ENCODE assay signal across 20 cellular contexts in the genomic region with DNA sequence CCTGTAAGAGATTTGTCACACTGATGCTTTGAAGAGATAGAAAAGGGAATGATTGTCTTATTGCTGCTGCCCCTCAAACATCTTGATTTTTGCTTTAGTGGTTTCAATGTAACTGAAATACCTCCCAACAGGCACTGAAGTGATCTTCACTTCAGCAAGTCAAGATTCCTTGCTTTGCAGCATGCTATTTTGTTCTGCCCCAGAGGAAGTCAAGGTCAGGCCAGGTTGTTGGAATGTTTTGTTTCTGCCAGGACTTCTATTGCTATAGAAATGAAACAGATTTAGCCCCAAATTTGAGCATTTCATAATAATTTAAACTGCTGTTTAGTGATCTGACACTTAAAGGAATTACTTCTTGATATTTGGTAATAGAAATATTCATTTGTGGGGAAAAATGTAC.
"Had no signal": no experiment of that assay in that cellular context is flagged by ENCODE, and none has a peak within 500 bp of the region (broad histone marks: within the 10 kb centered on the region; RNA-seq: fewer than 3 reads in every experiment).

No MANE protein-coding gene starts in this region.

- H3K36me3 ChIP-seq: gastroesophageal sphincter, heart left ventricle, lower lobe of right lung, stomach, suprapubic skin, transverse colon had no signal

- H3K27ac ChIP-seq: gastroesophageal sphincter, heart left ventricle, lower lobe of right lung, stomach, suprapubic skin, transverse colon had no signal

- H3K4me3 ChIP-seq: gastroesophageal sphincter, heart left ventricle, lower lobe of right lung, smooth muscle cell, stomach, suprapubic skin, transverse colon had no signal

- H3K4me1 ChIP-seq: gastroesophageal sphincter, heart left ventricle, lower lobe of right lung, stomach, suprapubic skin, transverse colon had no signal

- DNase-seq: activated CD4-positive, alpha-beta memory T cell treated with anti-CD3 and anti-CD28 coated beads for 36 hours; activated CD4-positive, alpha-beta T cell treated with anti-CD3 and anti-CD28 coated beads for 48 hours; activated effector memory CD4-positive, alpha-beta T cell treated with Interleukin-2 at 50 U/mL for 16 hours; activated naive CD4-positive, alpha-beta T cell treated with anti-CD3 and anti-CD28 coated beads for 36 hours; activated naive CD8-positive, alpha-beta T cell treated with anti-CD3 and anti-CD28 coated beads, Interleukin-2, amount 10 ng/mL, durations not matched to agents 7 days and 5 days; activated T-cell treated with anti-CD3 and anti-CD28 coated beads, Interleukin-2, amount 50 U/mL, for 72 hours; aorta; cortex of kidney; effector CD4-positive, alpha-beta T cell; erythroblast; heart left ventricle; lower lobe of right lung; naive B cell; occipital lobe; stimulated activated CD4-positive, alpha-beta T cell treated with anti-CD3 and anti-CD28 coated beads, Interleukin-15, amount 100 ng/mL, for 24 hours; stomach; transverse colon had no signal

- H3K9me3 ChIP-seq: gastroesophageal sphincter, lower lobe of right lung, suprapubic skin, transverse colon had no signal

- H3K27me3 ChIP-seq: gastroesophageal sphincter, heart left ventricle, stomach, suprapubic skin, transverse colon had no signal

- H3K4me2 ChIP-seq: smooth muscle cell had no signal
